In genomic region chr2:43099797-43100196, GRCh38 we compare ENCODE assay signal across 19 cellular contexts.
DNase-seq lines count a peak whose midpoint lies in the region; ATAC-seq, FAIRE-seq and TF ChIP-seq lines count a peak whose summit lies in the region.
"Had no signal": no experiment of that assay in that cellular context is flagged by ENCODE, and none has a peak within 500 bp of the region (broad histone marks: within the 10 kb centered on the region; RNA-seq: fewer than 3 reads in every experiment).

No MANE protein-coding gene starts in this region.

- H2AFZ ChIP-seq in DND-41 (ENCODE audit: low read depth, low read length) (no peak overlapping the region), H1 (ENCODE audit: low read length) (no peak overlapping the region)

- H2BK5ac ChIP-seq in H1 (ENCODE audit: low read depth, low read length): no peak overlapping the region

- H3K27me3 ChIP-seq in DND-41 (ENCODE audit: insufficient read depth, low read length, poor library complexity) (no peaks in the 10 kb centered on the region), H1 (replicated peaks in 1 of 4; ENCODE audit: control insufficient read depth in 3 of 4, extremely low read depth in 1 of 4, insufficient read depth in 3 of 4, low read length in 3 of 4) (peaks cover 0 to 16% (median 6%) of the 10 kb centered on the region in 4 experiments; a peak in 4 of 7 replicates)

- TF ChIP-seq EP300 in H1 (IDR thresholded peaks at IDR 0.05; ENCODE audit: borderline replicate concordance in 1 of 2, low read depth in 2 of 2, low read length in 2 of 2): no peak

- no peak overlapping the region for H2BK120ac ChIP-seq in H1 (replicated peaks; ENCODE audit: low read depth, low read length)

- peak overlapping the region; percentile 12; the same call in 1 of the 2 replicates for H3K27ac ChIP-seq in DND-41 (ENCODE audit: low read length)
- H3K27ac ChIP-seq in H1 (ENCODE audit: low read depth, low read length): no peak overlapping the region

- TF ChIP-seq CTCF in DND-41 (IDR thresholded peaks at IDR 0.05; ENCODE audit: borderline replicate concordance, extremely low read depth, low read length, poor library complexity, severe bottlenecking): no peak
- no peak for TF ChIP-seq CTCF in H1 (IDR thresholded peaks at IDR 0.05; ENCODE audit: control extremely low read depth in 1 of 3, insufficient read depth in 1 of 3, low read depth in 1 of 3, low read length in 3 of 3)
- TF ChIP-seq CTCF in progenitor cell of endocrine pancreas (IDR thresholded peaks at IDR 0.05; ENCODE audit: unreplicated experiment): no peak

- H3K4me3 Mint-ChIP-seq in T-helper 17 cell (peak overlapping the region; percentile 10), progenitor cell of endocrine pancreas (ENCODE audit: low read depth) (no peak overlapping the region)

- H3K9ac ChIP-seq in DND-41 (ENCODE audit: low read depth, low read length) (no peak overlapping the region), H1 (replicated peaks in 1 of 4; ENCODE audit: extremely low read depth in 1 of 4, low read depth in 3 of 4, low read length in 3 of 4) (no peak overlapping the region)

- POLR2A ChIA-PET in H1 (lab: Charles Lee; ENCODE audit: partially characterized antibody): no interaction called here

- peaks cover 2% of the 10 kb centered on the region; the same call in 1 of the 2 replicates for H3K4me1 ChIP-seq in DND-41 (ENCODE audit: insufficient read depth, low read length)
- peaks cover 0 to 23% (median 14%) of the 10 kb centered on the region in 4 experiments; a peak in 5 of 7 replicates for H3K4me1 ChIP-seq in H1 (replicated peaks in 1 of 4; ENCODE audit: control insufficient read depth in 3 of 4, insufficient read depth in 4 of 4, low read length in 3 of 4)

- no peaks in the 10 kb centered on the region; the same call in 1 of the 2 replicates for H3K23me2 ChIP-seq in H1 (ENCODE audit: low read depth, low read length)

- no peaks in the 10 kb centered on the region for H3K9me3 ChIP-seq in DND-41 (ENCODE audit: insufficient read depth, low read length, severe bottlenecking)
- H3K9me3 ChIP-seq in T-helper 17 cell (ENCODE audit: control insufficient read depth, low read length, poor library complexity, severe bottlenecking): no peaks in the 10 kb centered on the region
- peaks cover 0 to 3% of the 10 kb centered on the region in 2 experiments; a peak in 1 of 4 replicates for H3K9me3 ChIP-seq in H1 (ENCODE audit: insufficient read depth in 2 of 2, low read depth in 1 of 2, low read length in 1 of 2)

- no peak overlapping the region for H2AK5ac ChIP-seq in H1 (ENCODE audit: low read depth, low read length)

- FAIRE-seq in H1 (lab: Jason Lieb, UNC): no peak
- FAIRE-seq: GM12892 had no signal

- H3K56ac ChIP-seq in H1 (replicated peaks; ENCODE audit: insufficient read length, low read depth, low read length): no peak overlapping the region

- H4K8ac ChIP-seq in H1 (ENCODE audit: extremely low read depth, insufficient read depth, low read length): no peak overlapping the region

- no peak for ATAC-seq in DND-41 (ENCODE audit: insufficient read depth, low read depth)
- ATAC-seq in T-helper 17 cell: no peak
- no peak for ATAC-seq in GM19452 (IDR thresholded peaks at IDR 0.05; ENCODE audit: unreplicated experiment)
- ATAC-seq in HG02623 (IDR thresholded peaks at IDR 0.05; ENCODE audit: unreplicated experiment): no peak
- no peak for ATAC-seq in HG02852 (IDR thresholded peaks at IDR 0.05; ENCODE audit: unreplicated experiment)
- ATAC-seq: Panc1 had no signal

- H4K5ac ChIP-seq in H1 (ENCODE audit: insufficient read length, low read depth, low read length): no peak overlapping the region

- H3K27me3 Mint-ChIP-seq in T-helper 17 cell (no peaks in the 10 kb centered on the region), progenitor cell of endocrine pancreas (no peaks in the 10 kb centered on the region)

- H3K79me1 ChIP-seq in H1 (ENCODE audit: low read depth, low read length): no peaks in the 10 kb centered on the region

- H3K4me3 ChIP-seq in DND-41 (ENCODE audit: low read depth in 1 of 2, low read length in 2 of 2) (no peak overlapping the region), H1 (ENCODE audit: extremely low read depth in 1 of 4, insufficient read depth in 2 of 4, low read depth in 3 of 4, low read length in 4 of 4) (peak overlapping the region in 1 of 4 experiments; percentile 53; a peak in 1 of 8 replicates)

- CTCF ChIA-PET in H1 (lab: Charles Lee; ENCODE audit: partially characterized antibody): no interaction called here

- H3K23ac ChIP-seq in H1 (ENCODE audit: insufficient read length): no peak overlapping the region

- H2BK15ac ChIP-seq in H1 (ENCODE audit: low read length): peak overlapping the region; percentile 34

- H3K36me3 Mint-ChIP-seq in T-helper 17 cell (ENCODE audit: low read depth) (peaks cover 2% of the 10 kb centered on the region), progenitor cell of endocrine pancreas (ENCODE audit: insufficient read depth) (peaks cover 1% of the 10 kb centered on the region)

- no peak overlapping the region for H4K91ac ChIP-seq in H1 (replicated peaks; ENCODE audit: insufficient read length, low read length)

- H3K14ac ChIP-seq in H1 (ENCODE audit: insufficient read length): no peak overlapping the region

- H3K79me2 ChIP-seq in DND-41 (ENCODE audit: insufficient read depth, low read length) (no peaks in the 10 kb centered on the region), H1 (ENCODE audit: control insufficient read depth in 1 of 2, insufficient read depth in 2 of 2, low read length in 2 of 2) (no peaks in the 10 kb centered on the region)

- H2BK20ac ChIP-seq in H1 (ENCODE audit: low read length): peak overlapping the region; percentile 97; the same call in 1 of the 2 replicates

- H2BK12ac ChIP-seq in H1 (ENCODE audit: low read depth, low read length): 0 out of 2 replicates have a peak overlapping the region, but pooled peaks have one; percentile 81

- peak overlapping the region; percentile 22 for H3K27ac Mint-ChIP-seq in T-helper 17 cell
- H3K27ac Mint-ChIP-seq in progenitor cell of endocrine pancreas: peak overlapping the region; percentile 54

- H3K36me3 ChIP-seq in DND-41 (ENCODE audit: insufficient read depth, low read length) (no peaks in the 10 kb centered on the region), H1 (ENCODE audit: control insufficient read depth in 2 of 4, insufficient read depth in 4 of 4, low read length in 3 of 4) (no peaks in the 10 kb centered on the region)

- H3K4me2 ChIP-seq in DND-41 (ENCODE audit: insufficient read depth, low read length): no peak overlapping the region
- H3K4me2 ChIP-seq in H1 (ENCODE audit: insufficient read depth in 1 of 2, low read depth in 2 of 2, low read length in 2 of 2): peak overlapping the region in 1 of 2 experiments; percentile 48; a peak in 3 of 4 replicates

- H4K20me1 ChIP-seq in DND-41 (ENCODE audit: insufficient read depth, low read length) (no peaks in the 10 kb centered on the region), H1 (replicated peaks in 1 of 2; ENCODE audit: control insufficient read depth in 1 of 2, insufficient read depth in 2 of 2, low read length in 2 of 2) (no peaks in the 10 kb centered on the region)

- peaks cover 18% of the 10 kb centered on the region for H3K9me3 Mint-ChIP-seq in progenitor cell of endocrine pancreas (ENCODE audit: low read depth)

- TF ChIP-seq POLR2A in H1 (IDR thresholded peaks at IDR 0.05; ENCODE audit: control extremely low read depth in 1 of 2, low read depth in 2 of 2, low read length in 2 of 2): no peak

- no peak overlapping the region for H3K4ac ChIP-seq in H1 (replicated peaks; ENCODE audit: insufficient read length, low read depth, low read length)

- no peaks in the 10 kb centered on the region for H3K4me1 Mint-ChIP-seq in T-helper 17 cell
- peaks cover 11% of the 10 kb centered on the region for H3K4me1 Mint-ChIP-seq in progenitor cell of endocrine pancreas (ENCODE audit: low read depth)

- no peak for DNase-seq in DND-41
- no peak for DNase-seq in T-helper 17 cell
- no peak for DNase-seq in H1 (ENCODE audit: low read depth in 1 of 2, low spot score in 2 of 2)
- no peak for DNase-seq in progenitor cell of endocrine pancreas (ENCODE audit: low spot score, unreplicated experiment)
- no peak for DNase-seq in AG08396 (ENCODE audit: low spot score)
- DNase-seq: AML-193, DMS79 treated with DMSO at 0.1 percent for 48 hours, GDM1, Kasumi-1, NCI-H1105 treated with DMSO at 0.1 percent for 48 hours, NCI-H2171, NCI-H446 treated with DMSO at 0.1 percent for 48 hours, NCI-H774, SHP77 had no signal

- 79% methylated on average over 4 of the region's 4 CpGs; no CpG with 5 or more reads in 1 of the 2 experiments for WGBS in H1 (ENCODE audit: extremely low coverage in 1 of 2, insufficient coverage in 1 of 2, insufficient read length in 1 of 2, insufficient replicate concordance in 2 of 2, low coverage in 1 of 2, low lambda C conversion rate in 2 of 2, missing lambda C conversion rate in 1 of 2), 2 experiments

- TF ChIP-seq RAD21 in H1 (IDR thresholded peaks at IDR 0.05 in 1 of 2, conservative IDR thresholded peaks at IDR 0.05 in 1 of 2; ENCODE audit: low read depth in 2 of 2, low read length in 2 of 2): no peak

- H3K18ac ChIP-seq in H1 (ENCODE audit: extremely low read depth, low read length): no peak overlapping the region

TF ChIP-seq in H1, 55 proteins besides CTCF, POLR2A, EP300 and RAD21:
- TF ChIP-seq BCL11A (IDR thresholded peaks at IDR 0.05; ENCODE audit: low read depth in 2 of 2, low read length in 2 of 2): no peak
- TF ChIP-seq ZNF274 (IDR thresholded peaks at IDR 0.05; ENCODE audit: borderline replicate concordance, extremely low read depth, low read length): no peak
- TF ChIP-seq EZH2 (IDR thresholded peaks at IDR 0.05; ENCODE audit: low read depth, low read length, severe bottlenecking): no peak
- TF ChIP-seq CBX5 (IDR thresholded peaks at IDR 0.05; ENCODE audit: low read depth, low read length): no peak
- no peak for TF ChIP-seq FOSL1 (IDR thresholded peaks at IDR 0.05; ENCODE audit: insufficient read depth, low read depth, low read length)
- no peak for TF ChIP-seq SP4 (IDR thresholded peaks at IDR 0.05; ENCODE audit: low read length)
- no peak for TF ChIP-seq POLR2AphosphoS5 (IDR thresholded peaks at IDR 0.05; ENCODE audit: low read depth, low read length)
- TF ChIP-seq JUN (IDR thresholded peaks at IDR 0.05; ENCODE audit: low read depth, low read length): no peak
- no peak for TF ChIP-seq CHD2 (IDR thresholded peaks at IDR 0.05; ENCODE audit: low read length)
- no peak for TF ChIP-seq CEBPB (IDR thresholded peaks at IDR 0.05; ENCODE audit: low read depth, low read length)
- TF ChIP-seq MAFK (IDR thresholded peaks at IDR 0.05; ENCODE audit: low read depth, low read length): no peak
- TF ChIP-seq SIN3A (conservative IDR thresholded peaks at IDR 0.05 in 1 of 2, IDR thresholded peaks at IDR 0.05 in 1 of 2; ENCODE audit: low read depth in 1 of 2, low read length in 2 of 2): no peak
- no peak for TF ChIP-seq RFX5 (IDR thresholded peaks at IDR 0.05; ENCODE audit: borderline replicate concordance, low read depth, low read length)
- no peak for TF ChIP-seq GABPA (IDR thresholded peaks at IDR 0.05; ENCODE audit: borderline replicate concordance, insufficient read depth, low read length)
- no peak for TF ChIP-seq TAF7 (optimal IDR thresholded peaks at IDR 0.05; ENCODE audit: borderline replicate concordance, low read depth, low read length)
- TF ChIP-seq SP1 (IDR thresholded peaks at IDR 0.05; ENCODE audit: low read depth, low read length): no peak
